ENCODE assay signal across 9 cellular contexts in genomic region chr21:42614811-42615342, GRCh38. TPM values are rescaled to one million over a fixed set of nuclear protein-coding genes. Genes with fewer than 3 reads are reported as not detected.
DNase-seq lines count a peak whose midpoint lies in the region; ATAC-seq and TF ChIP-seq lines count a peak whose summit lies in the region.
"Had no signal": no experiment of that assay in that cellular context is flagged by ENCODE, and none has a peak within 500 bp of the region (broad histone marks: within the 10 kb centered on the region; RNA-seq: fewer than 3 reads in every experiment).

No MANE protein-coding gene starts in this region.

- H3K9me3 ChIP-seq in tibial nerve = peaks cover 0 to 15% (median 0%) of the 10 kb centered on the region in 4 donors
- H3K9me3 ChIP-seq: SJCRH30 had no signal

- no peaks in the 10 kb centered on the region for H3K36me3 ChIP-seq in tibial nerve
- H3K36me3 ChIP-seq: SJCRH30 had no signal

- no peak for TF ChIP-seq CTCF in tibial nerve (IDR thresholded peaks at IDR 0.05)

- no peak for TF ChIP-seq POLR2A in tibial nerve (IDR thresholded peaks at IDR 0.05)

- TF ChIP-seq EP300 in tibial nerve (IDR thresholded peaks at IDR 0.05) = no peak

- WGBS in tibial nerve, 2 donors = 17 to 45% methylated on average over 8 to 14 of the region's 14 CpGs

- peaks cover 0 to 32% of the 10 kb centered on the region in 2 donors for H3K27me3 ChIP-seq in tibial nerve
- H3K27me3 ChIP-seq: SJCRH30 had no signal

- in situ Hi-C loops in T47D (cut with HindIII; ENCODE audit: low pct_unique_long_range_greater_than_20kb, low sequenced_read_pairs) = no loop called here

- ATAC-seq in GM19467 (IDR thresholded peaks at IDR 0.05; ENCODE audit: unreplicated experiment) (no peak), GM21576 (IDR thresholded peaks at IDR 0.05; ENCODE audit: unreplicated experiment) (no peak)

- H3K4me3 ChIP-seq in tibial nerve = no peak overlapping the region
- H3K4me3 ChIP-seq: SJCRH30 had no signal

- DNase-seq in NCI-H1436 (lab: John Stamatoyannopoulos, UW) (peak; percentile 38), NCI-H1436 treated with DMSO at 0.1 percent for 48 hours (lab: John Stamatoyannopoulos, UW) (no peak), T-helper 2 cell (peak in 3 of 5 experiments; percentile 31 to 85 (median 56)), T47D (ENCODE audit: low read depth in 1 of 2, low spot score in 1 of 2) (peak; percentile 67 to 94), posterior vena cava (ENCODE audit: low spot score) (peak; percentile 36), tibial nerve (ENCODE audit: low spot score in 2 of 2) (no peak)

- intact Hi-C loops in posterior vena cava (cut with DNase I) = no loop called here

- peaks cover 0 to 21% (median 3%) of the 10 kb centered on the region in 4 donors for H3K4me1 ChIP-seq in tibial nerve
- H3K4me1 ChIP-seq: SJCRH30 had no signal

- H3K27ac ChIP-seq in tibial nerve = peak overlapping the region in 1 of 4 donors; percentile 20
- H3K27ac ChIP-seq: SJCRH30 had no signal

RNA-seq across cellular contexts. Expression of gene PDE9A, which starts 38.5 kb away (rescaled TPM):
- total RNA-seq in posterior vena cava (1 to 10 TPM; 4.0 to 5.6 TPM), tibial nerve (10 to 100 TPM; 26.7 to 30.6 (median 28.7) TPM)

Comparison
In these comparisons a context has a peak if more than half of its experiments do, and no peak if none do; other contexts are left out.
1. DNase-seq: peak in NCI-H1436 (single experiment), T-helper 2 cell (3 of 5), T47D (2 of 2) and posterior vena cava (single experiment); none in NCI-H1436 treated with DMSO at 0.1 percent for 48 hours (single experiment) and tibial nerve (0 of 2).
2. RNA of gene PDE9A, which starts 38.5 kb away (total RNA-seq): 26.7 to 30.6 TPM in tibial nerve; 4.0 to 5.6 TPM in posterior vena cava; every median in the first group is over 4 times any median in the second.